Comparison of ENCODE assay signal across 1 cellular context in the genomic region with DNA sequence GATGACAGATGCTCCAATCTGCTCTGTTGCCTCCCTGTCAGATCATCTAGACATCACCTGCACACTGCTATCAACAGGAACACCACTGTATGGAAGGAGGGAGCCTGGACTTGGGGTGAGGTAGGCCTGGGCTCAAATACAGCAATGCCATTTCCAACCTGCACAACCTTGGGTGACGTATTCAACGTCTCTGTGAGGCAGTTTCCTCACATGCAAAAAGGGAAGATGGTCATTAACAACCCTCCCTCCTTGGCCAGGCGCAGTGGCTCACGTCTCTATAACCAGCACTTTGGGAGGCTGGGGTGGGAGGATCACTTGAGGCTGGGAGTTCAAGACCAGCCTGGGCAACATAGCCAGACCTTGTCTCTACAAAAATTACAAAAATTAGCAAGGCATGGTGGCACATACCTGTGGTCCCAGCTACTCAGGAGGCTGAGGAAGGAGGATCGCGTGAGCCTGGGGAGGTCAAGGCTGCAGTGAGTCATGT.
TF ChIP-seq lines count a peak whose summit lies in the region.

No MANE protein-coding gene starts in this region.

TF ChIP-seq in HEK293, 187 proteins besides CTCF, POLR2A, EP300 and RAD21 (continued from another document):
- TF ChIP-seq, protein P1, sequence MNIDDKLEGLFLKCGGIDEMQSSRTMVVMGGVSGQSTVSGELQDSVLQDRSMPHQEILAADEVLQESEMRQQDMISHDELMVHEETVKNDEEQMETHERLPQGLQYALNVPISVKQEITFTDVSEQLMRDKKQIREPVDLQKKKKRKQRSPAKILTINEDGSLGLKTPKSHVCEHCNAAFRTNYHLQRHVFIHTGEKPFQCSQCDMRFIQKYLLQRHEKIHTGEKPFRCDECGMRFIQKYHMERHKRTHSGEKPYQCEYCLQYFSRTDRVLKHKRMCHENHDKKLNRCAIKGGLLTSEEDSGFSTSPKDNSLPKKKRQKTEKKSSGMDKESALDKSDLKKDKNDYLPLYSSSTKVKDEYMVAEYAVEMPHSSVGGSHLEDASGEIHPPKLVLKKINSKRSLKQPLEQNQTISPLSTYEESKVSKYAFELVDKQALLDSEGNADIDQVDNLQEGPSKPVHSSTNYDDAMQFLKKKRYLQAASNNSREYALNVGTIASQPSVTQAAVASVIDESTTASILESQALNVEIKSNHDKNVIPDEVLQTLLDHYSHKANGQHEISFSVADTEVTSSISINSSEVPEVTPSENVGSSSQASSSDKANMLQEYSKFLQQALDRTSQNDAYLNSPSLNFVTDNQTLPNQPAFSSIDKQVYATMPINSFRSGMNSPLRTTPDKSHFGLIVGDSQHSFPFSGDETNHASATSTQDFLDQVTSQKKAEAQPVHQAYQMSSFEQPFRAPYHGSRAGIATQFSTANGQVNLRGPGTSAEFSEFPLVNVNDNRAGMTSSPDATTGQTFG (tag by site-specific recombination; IDR thresholded peaks at IDR 0.05; ENCODE audit: borderline replicate concordance), result peak; percentile 37; the same call in 1 of the 2 replicates
